ENCODE assay signal across 13 cellular contexts in the genomic region with DNA sequence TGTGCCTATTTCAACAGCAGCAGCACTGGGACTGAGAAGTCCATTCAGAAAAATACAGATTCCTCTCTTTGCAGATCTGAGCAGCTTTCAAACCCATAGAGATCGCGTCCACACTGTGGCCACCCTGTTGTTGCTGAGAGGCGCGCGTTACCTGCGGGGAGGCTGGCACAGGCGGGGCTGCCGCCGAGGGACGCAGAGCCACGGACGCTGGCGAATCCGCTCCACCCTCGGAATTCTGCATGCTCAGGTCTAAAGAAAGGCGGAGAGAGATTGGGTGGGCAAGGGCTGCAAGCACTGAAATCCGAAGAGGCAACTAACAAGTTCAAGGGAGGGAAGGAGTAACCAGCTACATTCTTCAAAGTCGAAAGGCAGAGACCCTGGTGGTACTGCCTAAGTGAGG.
DNase-seq lines count a peak whose midpoint lies in the region; ATAC-seq and TF ChIP-seq lines count a peak whose summit lies in the region.
"Had no signal": no experiment of that assay in that cellular context is flagged by ENCODE, and none has a peak within 500 bp of the region (broad histone marks: within the 10 kb centered on the region; RNA-seq: fewer than 3 reads in every experiment).

No MANE protein-coding gene starts in this region.

- peak overlapping the region; percentile 23; the same call in 1 of the 2 replicates for H3K27ac Mint-ChIP-seq in GM23338
- H3K27ac Mint-ChIP-seq: CD4-positive, CD25-positive, alpha-beta regulatory T cell; H9; HFFc6 had no signal

- no peak for TF ChIP-seq CTCF in GM23338 (conservative IDR thresholded peaks at IDR 0.05; ENCODE audit: low read depth in 2 of 2)
- no peak for TF ChIP-seq CTCF in RWPE1 (conservative IDR thresholded peaks at IDR 0.05; ENCODE audit: low read depth)
- no peak for TF ChIP-seq CTCF in gastroesophageal sphincter (IDR thresholded peaks at IDR 0.05)
- TF ChIP-seq CTCF in gastrocnemius medialis (IDR thresholded peaks at IDR 0.05 in 4 of 5, conservative IDR thresholded peaks at IDR 0.05 in 1 of 5): no peak

- no peaks in the 10 kb centered on the region for H3K36me3 Mint-ChIP-seq in GM23338 (ENCODE audit: low read depth)
- H3K36me3 Mint-ChIP-seq: CD4-positive, CD25-positive, alpha-beta regulatory T cell had no signal

- H3K4me3 ChIP-seq in GM23338: no peak overlapping the region
- H3K4me3 ChIP-seq in gastroesophageal sphincter: no peak overlapping the region
- no peak overlapping the region for H3K4me3 ChIP-seq in gastrocnemius medialis

- POLR2A ChIA-PET in RWPE1 (lab: Yijun Ruan, JAX; ENCODE audit: low non-redundant PET): no interaction called here

- TF ChIP-seq EP300 in gastroesophageal sphincter (IDR thresholded peaks at IDR 0.05): no peak

- DNase-seq in GM23338 (ENCODE audit: low spot score): no peak
- no peak for DNase-seq in RWPE1 (ENCODE audit: low spot score)
- DNase-seq in sciatic nerve (ENCODE audit: low spot score): peak; percentile 55
- no peak for DNase-seq in NCI-H146 (lab: John Stamatoyannopoulos, UW)
- DNase-seq in AG08396 (ENCODE audit: low spot score): no peak
- no peak for DNase-seq in gastrocnemius medialis
- DNase-seq: CD4-positive, CD25-positive, alpha-beta regulatory T cell; NCI-H1694 treated with DMSO at 0.1 percent for 48 hours; SIG-M5 had no signal

- H3K79me2 ChIP-seq in GM23338 (replicated peaks; ENCODE audit: insufficient read depth): no peaks in the 10 kb centered on the region

- no peak overlapping the region for H3K27ac ChIP-seq in GM23338 (ENCODE audit: low read depth)
- H3K27ac ChIP-seq in RWPE1: peak overlapping the region; percentile 55; the same call in 1 of the 2 replicates
- H3K27ac ChIP-seq in gastroesophageal sphincter: peak overlapping the region; percentile 75 to 87 (median 80)
- no peak overlapping the region for H3K27ac ChIP-seq in gastrocnemius medialis

- H3K4me2 ChIP-seq in GM23338: no peak overlapping the region

- in situ Hi-C loops in gastrocnemius medialis (cut with MboI; ENCODE audit: low sequenced_read_pairs in 4 of 4): loop anchor here in 3 of 4 donors (5.0 to 25.0 kb wide), 3 partner anchors 75 to 265 kb away; no protein-coding TSS in a partner anchor

- H4K20me1 ChIP-seq in GM23338 (replicated peaks; ENCODE audit: insufficient read depth): no peaks in the 10 kb centered on the region

- H3K9me3 Mint-ChIP-seq in GM23338: no peaks in the 10 kb centered on the region
- H3K9me3 Mint-ChIP-seq: CD4-positive, CD25-positive, alpha-beta regulatory T cell; H9; HFFc6 had no signal

- H3K4me1 Mint-ChIP-seq in GM23338: peaks cover 15% of the 10 kb centered on the region

- WGBS in gastroesophageal sphincter (ENCODE audit: low coverage in 1 of 2), 2 donors: 20 to 80% methylated on average over 1 of the region's 18 CpGs

- peaks cover 3% of the 10 kb centered on the region for H3K4me1 ChIP-seq in GM23338 (ENCODE audit: insufficient read depth)
- H3K4me1 ChIP-seq in gastroesophageal sphincter: peaks cover 8 to 31% (median 18%) of the 10 kb centered on the region in 3 donors
- peaks cover 0 to 2% of the 10 kb centered on the region in 2 donors for H3K4me1 ChIP-seq in gastrocnemius medialis

- 0 out of 2 replicates have a peak overlapping the region, but pooled peaks have one; percentile 32 for H2AFZ ChIP-seq in GM23338

- H3F3A ChIP-seq in GM23338 (replicated peaks; ENCODE audit: low read depth): no peaks in the 10 kb centered on the region

- CTCF ChIA-PET in RWPE1 (lab: Yijun Ruan, JAX): interaction anchor here (0.6 to 2.4 kb wide), 11 partner anchors 8 to 153 kb away, joined by 3 to 39 read pairs (median 4); no protein-coding TSS in a partner anchor

- no peaks in the 10 kb centered on the region for H3K9me3 ChIP-seq in gastroesophageal sphincter
- H3K9me3 ChIP-seq in gastrocnemius medialis: no peaks in the 10 kb centered on the region

- no peak overlapping the region for H3K4me3 Mint-ChIP-seq in GM23338
- H3K4me3 Mint-ChIP-seq: CD4-positive, CD25-positive, alpha-beta regulatory T cell; H9; HFFc6 had no signal

- H3K27me3 ChIP-seq in GM23338 (ENCODE audit: insufficient read depth) (no peaks in the 10 kb centered on the region), gastroesophageal sphincter (no peaks in the 10 kb centered on the region), gastrocnemius medialis (no peaks in the 10 kb centered on the region)

- H3K27me3 Mint-ChIP-seq in GM23338 (ENCODE audit: insufficient read depth, low read depth, poor library complexity): peaks cover 2% of the 10 kb centered on the region

- no peaks in the 10 kb centered on the region for H3K9me2 ChIP-seq in GM23338 (ENCODE audit: insufficient read depth)

- intact Hi-C loops in sciatic nerve (cut with DNase I) (loop anchor here (5.0 to 10.0 kb wide), 2 partner anchors 80 to 168 kb away; no protein-coding TSS in a partner anchor), gastrocnemius medialis (cut with DNase I; ENCODE audit: low total_unique reads) (loop anchor here (5.0 kb wide), 1 partner anchor 250 kb away; no protein-coding TSS in a partner anchor)

- TF ChIP-seq POLR2A in gastroesophageal sphincter (IDR thresholded peaks at IDR 0.05): no peak
- TF ChIP-seq POLR2A in gastrocnemius medialis (IDR thresholded peaks at IDR 0.05): no peak

- ATAC-seq in GM23338 (no peak), gastroesophageal sphincter (no peak), sciatic nerve (no peak), GM21381 (IDR thresholded peaks at IDR 0.05; ENCODE audit: unreplicated experiment) (no peak), gastrocnemius medialis (no peak)

- H3K36me3 ChIP-seq in GM23338 (ENCODE audit: insufficient read depth): no peaks in the 10 kb centered on the region
- H3K36me3 ChIP-seq in gastroesophageal sphincter: peaks cover 0 to 36% of the 10 kb centered on the region in 2 donors
- no peaks in the 10 kb centered on the region for H3K36me3 ChIP-seq in gastrocnemius medialis

TF ChIP-seq in GM23338, 12 proteins besides CTCF, POLR2A, EP300 and RAD21 (continues in another document):
- TF ChIP-seq ZNF462 (CRISPR knock-in tag; IDR thresholded peaks at IDR 0.05): no peak

Comparison
In these comparisons a context has a peak if more than half of its experiments do, and no peak if none do; other contexts are left out.
1. H3K27ac ChIP-seq: peak in RWPE1 (single experiment) and gastroesophageal sphincter (4 of 4); none in GM23338 (single experiment) and gastrocnemius medialis (0 of 4).